Comparison of ENCODE assay signal across 8 cellular contexts in the genomic region with DNA sequence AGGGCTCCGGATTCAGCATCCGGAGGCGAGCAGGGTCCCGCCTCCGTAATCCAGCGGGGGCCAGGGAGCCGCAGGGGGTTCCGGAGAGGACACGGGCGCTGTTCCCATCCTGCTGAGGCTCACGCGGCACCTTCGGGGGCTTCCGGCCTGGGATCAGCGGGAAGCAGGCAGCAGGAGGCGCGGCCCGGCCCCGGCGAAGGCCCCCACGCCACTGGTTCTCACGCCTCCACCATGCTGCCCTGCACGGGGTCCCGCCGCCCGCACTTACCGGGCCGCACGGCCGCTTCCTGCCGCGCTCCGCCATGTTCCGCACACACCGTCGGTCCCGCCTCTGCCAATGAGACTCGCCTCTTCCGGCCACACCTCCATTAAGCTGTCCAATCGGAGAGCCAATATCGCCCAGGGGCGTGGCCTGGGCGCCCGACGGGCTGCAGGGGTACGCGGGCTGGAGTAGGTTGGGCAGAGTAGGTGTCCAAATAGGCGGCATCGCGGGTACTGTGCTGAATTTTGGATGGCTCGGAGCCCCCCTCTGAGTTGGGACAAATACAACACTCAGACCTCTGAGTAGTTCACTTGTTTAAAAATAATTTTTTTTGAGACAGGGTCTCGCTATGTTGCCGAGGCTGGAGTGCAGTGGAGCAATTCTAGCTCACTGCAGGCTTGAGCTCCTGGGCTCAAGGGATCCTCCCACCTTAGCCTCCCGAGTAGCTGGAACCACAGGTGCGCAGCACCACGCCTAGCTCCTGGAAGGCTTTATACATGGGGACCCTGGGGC. TPM values are rescaled to one million over a fixed set of nuclear protein-coding genes. Genes with fewer than 3 reads are reported as not detected.
A peak's percentile ranks its signal among the peaks of the same experiment; 100 is the strongest.
DNase-seq lines count a peak whose midpoint lies in the region; ATAC-seq, FAIRE-seq and TF ChIP-seq lines count a peak whose summit lies in the region.

A gene with protein sequence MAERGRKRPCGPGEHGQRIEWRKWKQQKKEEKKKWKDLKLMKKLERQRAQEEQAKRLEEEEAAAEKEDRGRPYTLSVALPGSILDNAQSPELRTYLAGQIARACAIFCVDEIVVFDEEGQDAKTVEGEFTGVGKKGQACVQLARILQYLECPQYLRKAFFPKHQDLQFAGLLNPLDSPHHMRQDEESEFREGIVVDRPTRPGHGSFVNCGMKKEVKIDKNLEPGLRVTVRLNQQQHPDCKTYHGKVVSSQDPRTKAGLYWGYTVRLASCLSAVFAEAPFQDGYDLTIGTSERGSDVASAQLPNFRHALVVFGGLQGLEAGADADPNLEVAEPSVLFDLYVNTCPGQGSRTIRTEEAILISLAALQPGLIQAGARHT (minus strand): TSS at position 318 of the 775 bp plus-strand sequence. CDS start 14 bp downstream, at position 304.

- peaks cover 7% of the 10 kb centered on the region for H3K4me1 ChIP-seq in A673 (ENCODE audit: insufficient read depth, low read length, poor library complexity, severe bottlenecking)
- H3K4me1 ChIP-seq in mammary epithelial cell (ENCODE audit: insufficient read depth, low read length): peaks cover 7% of the 10 kb centered on the region
- H3K4me1 ChIP-seq in iPS-20b (ENCODE audit: insufficient read depth, low read length): 0 out of 2 replicates have a peak, but pooled peaks cover 4% of the 10 kb centered on the region
- no peaks in the 10 kb centered on the region for H3K4me1 ChIP-seq in small intestine (ENCODE audit: control insufficient read depth in 2 of 2, insufficient read depth in 1 of 2, low read depth in 1 of 2, low read length in 1 of 2)

- peaks cover 35% of the 10 kb centered on the region for H3K36me3 ChIP-seq in A673 (ENCODE audit: insufficient read depth, low read length, poor library complexity, severe bottlenecking)
- peaks cover 52% of the 10 kb centered on the region for H3K36me3 ChIP-seq in WERI-Rb-1
- no peaks in the 10 kb centered on the region for H3K36me3 ChIP-seq in mammary epithelial cell (ENCODE audit: insufficient read depth, low read length)
- peaks cover 53% of the 10 kb centered on the region for H3K36me3 ChIP-seq in iPS-20b (ENCODE audit: insufficient read depth, low read depth, low read length)
- peaks cover 0 to 3% of the 10 kb centered on the region in 2 donors for H3K36me3 ChIP-seq in small intestine (ENCODE audit: control insufficient read depth in 2 of 2, insufficient read depth in 2 of 2, low read length in 2 of 2)

- H3K9ac ChIP-seq in mammary epithelial cell (ENCODE audit: insufficient read depth, low read length) (peak within 1 kb of the TSS; percentile 67), iPS-20b (ENCODE audit: low read depth, low read length) (peak within 1 kb of the TSS; percentile 85)

- peak; percentile 98 for ATAC-seq in GM18868 (IDR thresholded peaks at IDR 0.05; ENCODE audit: unreplicated experiment)
- peak; percentile 99 for ATAC-seq in HG03108 (IDR thresholded peaks at IDR 0.05; ENCODE audit: unreplicated experiment)

- no peaks in the 10 kb centered on the region for H3K9me3 ChIP-seq in A673 (ENCODE audit: low read depth, low read length, poor library complexity, severe bottlenecking)
- H3K9me3 ChIP-seq in WERI-Rb-1 (ENCODE audit: severe bottlenecking): no peaks in the 10 kb centered on the region
- H3K9me3 ChIP-seq in mammary epithelial cell (replicated peaks; ENCODE audit: insufficient read depth, low read length): no peaks in the 10 kb centered on the region
- H3K9me3 ChIP-seq in iPS-20b (ENCODE audit: insufficient read depth, low read depth, low read length): no peaks in the 10 kb centered on the region
- H3K9me3 ChIP-seq in small intestine (ENCODE audit: control insufficient read depth, low read depth): no peaks in the 10 kb centered on the region

- H4K20me1 ChIP-seq in mammary epithelial cell (ENCODE audit: insufficient read depth, low read length): no peaks in the 10 kb centered on the region

- H3K79me2 ChIP-seq in mammary epithelial cell (ENCODE audit: insufficient read depth, low read length): peaks cover 16% of the 10 kb centered on the region

- WGBS in mammary epithelial cell (ENCODE audit: low coverage, missing lambda C conversion rate): 2% methylated on average over 40 of the region's 56 CpGs
- WGBS in small intestine, 3 donors: 0 to 1% (median 0%) methylated on average over 32 to 56 of the region's 56 CpGs

- BruUV-seq in A673 (replicated peaks; lab: Mats Ljungman, UMichigan) (no TSS peak), mammary epithelial cell (replicated peaks; lab: Mats Ljungman, UMichigan) (no TSS peak)

- in situ Hi-C loops in mammary epithelial cell (cut with MboI; ENCODE audit: low sequenced_read_pairs in 2 of 2): no loop called here

- H3K4me3 ChIP-seq in A673 (ENCODE audit: low read depth, low read length, poor library complexity, severe bottlenecking): peak within 1 kb of the TSS; percentile 63
- peak within 1 kb of the TSS; percentile 89 for H3K4me3 ChIP-seq in WERI-Rb-1 (ENCODE audit: low read depth, low read length)
- H3K4me3 ChIP-seq in mammary epithelial cell (replicated peaks in 1 of 3; ENCODE audit: insufficient read depth in 1 of 3, low read depth in 2 of 3, low read length in 3 of 3): peak within 1 kb of the TSS; percentile 86 to 92 (median 87)
- peak within 1 kb of the TSS; percentile 83 for H3K4me3 ChIP-seq in iPS-20b (ENCODE audit: low read length)
- H3K4me3 ChIP-seq in small intestine (ENCODE audit: low read depth in 1 of 2, low read length in 2 of 2): peak within 1 kb of the TSS; percentile 71 to 82

- peak; percentile 97 for DNase-seq in A673 (ENCODE audit: low spot score)
- DNase-seq in NCI-H2196 (lab: John Stamatoyannopoulos, UW; ENCODE audit: unreplicated experiment): peak; percentile 96
- peak; percentile 98 for DNase-seq in WERI-Rb-1
- peak; percentile 91 for DNase-seq in mammary epithelial cell
- peak; percentile 94 for DNase-seq in small intestine

- intact Hi-C loops in A673 (cut with micrococcal nuclease; ENCODE audit: unreplicated experiment) (no loop called here), mammary epithelial cell (cut with micrococcal nuclease) (no loop called here)

- H3K27ac ChIP-seq in A673 (ENCODE audit: low read depth, low read length, poor library complexity, severe bottlenecking) (peak within 1 kb of the TSS; percentile 82), WERI-Rb-1 (peak within 1 kb of the TSS; percentile 75), mammary epithelial cell (ENCODE audit: insufficient read depth, low read depth, low read length) (peak within 1 kb of the TSS; percentile 51), iPS-20b (ENCODE audit: low read length) (peak within 1 kb of the TSS; percentile 13), small intestine (ENCODE audit: low read depth in 1 of 2, low read length in 1 of 2) (peak within 1 kb of the TSS in 1 of 2 donors; percentile 81)

- peak within 1 kb of the TSS; percentile 80 for H3K4me2 ChIP-seq in mammary epithelial cell (ENCODE audit: insufficient read depth, low read depth, low read length)

- CTCF ChIA-PET in A673 (lab: Charles Lee) (interaction anchor here (1.0 to 1.7 kb wide), 2 partner anchors 10 to 11 kb away, joined by 6 to 10 read pairs; a partner anchor contains a TSS), mammary epithelial cell (lab: Charles Lee; ENCODE audit: low non-redundant PET) (interaction anchor here (0.9 to 1.3 kb wide), 2 partner anchors 11 to 15 kb away, joined by 4 to 8 read pairs; a partner anchor contains a TSS)

- dilution Hi-C loops in mammary epithelial cell (cut with HindIII; ENCODE audit: low sequenced_read_pairs): no loop called here

- no peaks in the 10 kb centered on the region for H3K27me3 ChIP-seq in A673 (replicated peaks; ENCODE audit: insufficient read depth, low read depth, low read length, poor library complexity)
- no peaks in the 10 kb centered on the region for H3K27me3 ChIP-seq in WERI-Rb-1 (ENCODE audit: insufficient read depth, low read depth, severe bottlenecking)
- no peaks in the 10 kb centered on the region for H3K27me3 ChIP-seq in mammary epithelial cell (ENCODE audit: insufficient read depth, low read length)
- no peaks in the 10 kb centered on the region for H3K27me3 ChIP-seq in iPS-20b (ENCODE audit: insufficient read depth, low read length)
- no peaks in the 10 kb centered on the region for H3K27me3 ChIP-seq in small intestine (ENCODE audit: control insufficient read depth in 2 of 2, insufficient read depth in 2 of 2, low read length in 2 of 2)

- TF ChIP-seq CTCF in A673 (conservative IDR thresholded peaks at IDR 0.05; ENCODE audit: low read depth, low read length) (no peak), WERI-Rb-1 (IDR thresholded peaks at IDR 0.05; ENCODE audit: low read depth, low read length) (no peak), mammary epithelial cell (conservative IDR thresholded peaks at IDR 0.05 in 1 of 2, IDR thresholded peaks at IDR 0.05 in 1 of 2; ENCODE audit: extremely low read depth in 1 of 2, insufficient read depth in 1 of 2, low read depth in 1 of 2, low read length in 2 of 2) (no peak)

- POLR2A ChIA-PET in A673 (lab: Charles Lee; ENCODE audit: low non-redundant PET): interaction anchor here (0.6 kb wide), 3 partner anchors 8 to 96 kb away, joined by 3 read pairs; no protein-coding TSS in a partner anchor

- no peak for FAIRE-seq in small intestine (lab: Jason Lieb, UNC)

- peak within 1 kb of the TSS; percentile 89 for H2AFZ ChIP-seq in mammary epithelial cell (ENCODE audit: low read depth, low read length)

RNA-seq across cellular contexts. Expression of the gene that starts here (rescaled TPM):
- total RNA-seq in A673 (2021): 66.4 and 67.6 TPM in 2 replicates
- total RNA-seq in mammary epithelial cell: 10 to 100 TPM; 26.8 to 44.7 TPM
- polyA plus RNA-seq in mammary epithelial cell: 33.3 TPM
- polyA minus RNA-seq in mammary epithelial cell: 17.0 TPM
- 10 to 100 TPM; 21.0 to 25.1 (median 22.8) TPM for polyA plus RNA-seq in small intestine
